In genomic region chr20:43842126-43843020, GRCh38 we compare ENCODE assay signal across 2 cellular contexts.
A peak's percentile ranks its signal among the peaks of the same experiment; 100 is the strongest.
TF ChIP-seq lines count a peak whose summit lies in the region.

No MANE protein-coding gene starts in this region.

TF ChIP-seq in A549, 52 proteins besides CTCF, POLR2A, EP300 and RAD21:
- TF ChIP-seq ELK1 (IDR thresholded peaks at IDR 0.05; ENCODE audit: low read depth, low read length), result no peak
- no peak for TF ChIP-seq JUN (IDR thresholded peaks at IDR 0.05)
- TF ChIP-seq MAZ (IDR thresholded peaks at IDR 0.05; ENCODE audit: borderline replicate concordance, low read depth, low read length), result no peak

TF ChIP-seq in HepG2, 621 proteins besides CTCF, POLR2A, EP300 and RAD21:
- no peak for TF ChIP-seq ZNF282 (IDR thresholded peaks at IDR 0.05; ENCODE audit: partially characterized antibody)
- TF ChIP-seq ZNF441 (CRISPR knock-in tag; IDR thresholded peaks at IDR 0.05; ENCODE audit: borderline replicate concordance), result no peak
- no peak for TF ChIP-seq RFXANK (CRISPR knock-in tag; IDR thresholded peaks at IDR 0.05)
- no peak for TF ChIP-seq PAF1 (CRISPR knock-in tag; IDR thresholded peaks at IDR 0.05)
- peak; percentile 43; the same call in 1 of the 2 replicates for TF ChIP-seq MNT (IDR thresholded peaks at IDR 0.05)
- no peak for TF ChIP-seq ZNF30 (CRISPR knock-in tag; IDR thresholded peaks at IDR 0.05)
- TF ChIP-seq FOXP4 (CRISPR knock-in tag; IDR thresholded peaks at IDR 0.05), result no peak
